In genomic region chr19:8444677-8445487, GRCh38 we compare ENCODE assay signal across 8 cellular contexts. TPM values are rescaled to one million over a fixed set of nuclear protein-coding genes. Genes with fewer than 3 reads are reported as not detected.
DNase-seq lines count a peak whose midpoint lies in the region; ATAC-seq, FAIRE-seq and TF ChIP-seq lines count a peak whose summit lies in the region.

Gene HNRNPM (plus strand): TSS chr19:8444975. CDS start chr19:8444999, 24 bp downstream.

- intact Hi-C loops in OCI-LY7 (cut with micrococcal nuclease; ENCODE audit: unreplicated experiment), result loop anchor here (1.0 kb wide), 2 partner anchors 29 to 32 kb away; partner anchors contain the start of gene MARCHF2

- CTCF ChIA-PET in OCI-LY7 (lab: Charles Lee; ENCODE audit: unreplicated experiment), result no interaction called here

- H3K4me3 ChIP-seq in OCI-LY7 (ENCODE audit: low read depth, low read length, poor library complexity, severe bottlenecking), result peak within 1 kb of the TSS; percentile 96

- no TSS peak for BruUV-seq in OCI-LY7 (replicated peaks; lab: Mats Ljungman, UMichigan)

- H3K27ac ChIP-seq in OCI-LY7 (ENCODE audit: low read depth, low read length, poor library complexity, severe bottlenecking), result peak within 1 kb of the TSS; percentile 83

- no peak for FAIRE-seq in D721Med (lab: Jason Lieb, UNC)

- H3K4me2 ChIP-seq in OCI-LY7 (ENCODE audit: low read length), result peak within 1 kb of the TSS; percentile 88

- TF ChIP-seq CTCF in D721Med (IDR thresholded peaks at IDR 0.05; ENCODE audit: insufficient read depth, missing control alignments), result no peak
- no peak for TF ChIP-seq CTCF in OCI-LY7 (conservative IDR thresholded peaks at IDR 0.05; ENCODE audit: low read length)

- no peaks in the 10 kb centered on the region for H3K9me3 ChIP-seq in OCI-LY7 (ENCODE audit: low read length)

- peak; percentile 90 for DNase-seq in D721Med (ENCODE audit: insufficient read length, low spot score)
- DNase-seq in HuH-7.5 (ENCODE audit: low spot score), result peak; percentile 90
- peak; percentile 98 for DNase-seq in OCI-LY7 (ENCODE audit: low spot score)
- DNase-seq in activated T-cell treated with anti-CD3 and anti-CD28 coated beads for 24 hours (ENCODE audit: low read depth), result peak; percentile 100
- peak; percentile 96 for DNase-seq in epidermal melanocyte (ENCODE audit: insufficient read length, low spot score)
- DNase-seq in middle frontal gyrus (ENCODE audit: extremely low spot score, low spot score), result peak; percentile 97
- DNase-seq in stimulated activated CD8-positive, alpha-beta memory T cell treated with anti-CD3 and anti-CD28 coated beads, Interleukin-2, amount 100 ng/mL, for 48 hours (ENCODE audit: low read depth in 2 of 2), result peak; percentile 100

- H3K36me3 ChIP-seq in OCI-LY7 (ENCODE audit: insufficient read depth, low read length), result peaks cover 38% of the 10 kb centered on the region

- ATAC-seq in GM21526 (IDR thresholded peaks at IDR 0.05; ENCODE audit: low FRiP score, unreplicated experiment), result peak; percentile 83

- peak within 1 kb of the TSS; percentile 95 for H2AFZ ChIP-seq in OCI-LY7 (ENCODE audit: low read length)

- POLR2A ChIA-PET in OCI-LY7 (lab: Charles Lee), result interaction anchor here (0.6 to 1.3 kb wide), 6 partner anchors 8 to 234 kb away, joined by 3 to 6 read pairs (median 4); no protein-coding TSS in a partner anchor

- H3K4me1 ChIP-seq in OCI-LY7 (ENCODE audit: insufficient read depth, low read length, poor library complexity, severe bottlenecking), result peaks cover 41% of the 10 kb centered on the region

- peaks cover 51% of the 10 kb centered on the region for H3K79me2 ChIP-seq in OCI-LY7 (ENCODE audit: insufficient read depth, low read depth, low read length)

- no peaks in the 10 kb centered on the region for H3K9me2 ChIP-seq in OCI-LY7 (ENCODE audit: insufficient read depth, low read length)

- peaks cover 29% of the 10 kb centered on the region for H4K20me1 ChIP-seq in OCI-LY7 (ENCODE audit: insufficient read depth, low read length)

RNA-seq across cellular contexts. Expression of gene HNRNPM, which starts in this region (rescaled TPM):
- total RNA-seq in OCI-LY7 (2014; rRNA removed; shearing (Covaris generic)), result 90.0 and 111 TPM in 2 replicates
- 264 and 280 TPM in 2 replicates for total RNA-seq in OCI-LY7 (2022)

Comparison
In these comparisons a context has a peak if more than half of its experiments do, and no peak if none do; other contexts are left out.
1. Peak in every context shown above with its lines: DNase-seq, ATAC-seq, H3K4me3 ChIP-seq and H3K27ac ChIP-seq.